ENCODE assay signal across 11 cellular contexts in the genomic region with DNA sequence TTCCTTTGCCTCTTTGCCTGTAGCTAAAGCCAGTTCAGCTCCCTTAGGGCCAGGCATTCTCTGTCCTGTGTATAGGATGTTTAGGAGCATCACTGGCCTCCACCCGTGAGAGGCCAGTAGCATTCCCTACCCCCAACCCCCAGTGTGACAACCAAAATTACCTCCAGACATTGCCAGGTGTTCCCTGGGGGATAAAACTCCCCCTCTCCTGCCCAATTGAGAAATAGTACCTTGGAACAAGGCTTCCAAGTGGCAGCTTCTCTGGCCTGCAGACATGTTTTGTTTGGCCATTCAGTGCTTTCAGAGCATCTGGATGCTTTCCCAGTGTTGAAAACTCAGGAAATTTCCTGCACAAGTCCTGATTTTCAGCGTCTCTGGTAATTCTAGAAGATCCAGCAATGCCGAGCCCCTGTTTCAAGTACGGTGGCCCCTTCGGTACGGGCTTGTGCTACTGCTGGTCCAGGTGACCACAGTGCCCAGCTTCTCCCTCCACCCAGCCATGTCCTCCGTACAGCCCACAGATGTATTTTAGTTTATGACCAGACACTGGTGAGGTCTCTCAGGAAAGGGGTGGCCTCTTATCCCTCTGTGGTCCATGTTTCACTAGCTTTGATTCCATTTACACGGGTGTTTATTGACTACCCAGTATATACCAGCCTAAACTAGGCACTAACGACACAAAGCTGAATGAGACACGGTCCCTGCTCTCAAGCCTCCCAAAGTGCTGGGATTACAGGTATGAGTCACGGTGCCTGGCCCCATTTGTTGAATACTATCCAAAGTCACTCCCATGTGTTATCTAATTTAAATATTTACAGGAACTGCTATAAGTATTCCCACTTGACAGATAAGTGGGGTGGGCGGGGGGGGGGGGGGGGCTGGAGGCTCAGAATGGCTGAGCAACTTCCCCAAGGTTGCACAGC.
DNase-seq lines count a peak whose midpoint lies in the region; ATAC-seq and TF ChIP-seq lines count a peak whose summit lies in the region.
"Had no signal": no experiment of that assay in that cellular context is flagged by ENCODE, and none has a peak within 500 bp of the region (broad histone marks: within the 10 kb centered on the region; RNA-seq: fewer than 3 reads in every experiment).

No MANE protein-coding gene starts in this region.

- peaks cover 45% of the 10 kb centered on the region for H3K4me1 Mint-ChIP-seq in neural crest cell
- H3K4me1 Mint-ChIP-seq in activated naive CD4-positive, alpha-beta T cell treated with anti-CD3 and anti-CD28 coated beads, Interleukin-2, amount 10 ng/mL, durations not matched to agents 7 days and 5 days, result no peaks in the 10 kb centered on the region

- CTCF ChIA-PET in activated naive CD4-positive, alpha-beta T cell treated with anti-CD3 and anti-CD28 coated beads, Interleukin-2, amount 10 ng/mL, durations not matched to agents 7 days and 5 days (lab: Charles Lee), result no interaction called here

- no peak overlapping the region for H3K4me3 Mint-ChIP-seq in neural crest cell
- no peak overlapping the region for H3K4me3 Mint-ChIP-seq in activated naive CD4-positive, alpha-beta T cell treated with anti-CD3 and anti-CD28 coated beads, Interleukin-2, amount 10 ng/mL, durations not matched to agents 7 days and 5 days

- no peak overlapping the region for H3K4me3 ChIP-seq in epithelial cell of esophagus (ENCODE audit: low read length)
- H3K4me3 ChIP-seq: SJSA1 had no signal

- peak overlapping the region; percentile 58 for H3K27ac Mint-ChIP-seq in neural crest cell (ENCODE audit: unreplicated experiment)
- H3K27ac Mint-ChIP-seq in activated naive CD4-positive, alpha-beta T cell treated with anti-CD3 and anti-CD28 coated beads, Interleukin-2, amount 10 ng/mL, durations not matched to agents 7 days and 5 days, result no peak overlapping the region

- ATAC-seq in HG03342 (IDR thresholded peaks at IDR 0.05; ENCODE audit: unreplicated experiment) (no peak), GM18511 (IDR thresholded peaks at IDR 0.05; ENCODE audit: unreplicated experiment) (no peak), HG03139 (IDR thresholded peaks at IDR 0.05; ENCODE audit: unreplicated experiment) (no peak)

- no peaks in the 10 kb centered on the region for H3K27me3 Mint-ChIP-seq in neural crest cell (ENCODE audit: low read depth)
- peaks cover 6% of the 10 kb centered on the region for H3K27me3 Mint-ChIP-seq in activated naive CD4-positive, alpha-beta T cell treated with anti-CD3 and anti-CD28 coated beads, Interleukin-2, amount 10 ng/mL, durations not matched to agents 7 days and 5 days

- H3K36me3 Mint-ChIP-seq in neural crest cell (ENCODE audit: low read depth), result peaks cover 17% of the 10 kb centered on the region
- H3K36me3 Mint-ChIP-seq in activated naive CD4-positive, alpha-beta T cell treated with anti-CD3 and anti-CD28 coated beads, Interleukin-2, amount 10 ng/mL, durations not matched to agents 7 days and 5 days, result no peaks in the 10 kb centered on the region

- DNase-seq in COLO668 (lab: John Stamatoyannopoulos, UW; ENCODE audit: unreplicated experiment) (peak; percentile 1), NCI-H446 treated with DMSO at 0.1 percent for 48 hours (lab: John Stamatoyannopoulos, UW) (peak; percentile 37), epithelial cell of esophagus (ENCODE audit: low read depth) (peak; percentile 78), neural crest cell (ENCODE audit: low read depth, low spot score) (no peak)
- no peak for DNase-seq in activated naive CD4-positive, alpha-beta T cell treated with anti-CD3 and anti-CD28 coated beads, Interleukin-2, amount 10 ng/mL, durations not matched to agents 7 days and 5 days
- DNase-seq: amniotic stem cell, COR-L47 had no signal

- H3K9me3 Mint-ChIP-seq in neural crest cell, result peaks cover 4% of the 10 kb centered on the region
- no peaks in the 10 kb centered on the region for H3K9me3 Mint-ChIP-seq in activated naive CD4-positive, alpha-beta T cell treated with anti-CD3 and anti-CD28 coated beads, Interleukin-2, amount 10 ng/mL, durations not matched to agents 7 days and 5 days

- TF ChIP-seq CTCF in epithelial cell of esophagus (IDR thresholded peaks at IDR 0.05; ENCODE audit: insufficient read depth, low read depth, low read length, missing control alignments) (no peak), neural crest cell (conservative IDR thresholded peaks at IDR 0.05) (no peak)

Comparison
In these comparisons a context has a peak if more than half of its experiments do, and no peak if none do; other contexts are left out.
1. DNase-seq: peak in COLO668 (single experiment), NCI-H446 treated with DMSO at 0.1 percent for 48 hours (single experiment) and epithelial cell of esophagus (single experiment); none in neural crest cell (single experiment) and activated naive CD4-positive, alpha-beta T cell treated with anti-CD3 and anti-CD28 coated beads, Interleukin-2, amount 10 ng/mL, durations not matched to agents 7 days and 5 days (single experiment).